Comparison of ENCODE assay signal across 9 cellular contexts in the genomic region with DNA sequence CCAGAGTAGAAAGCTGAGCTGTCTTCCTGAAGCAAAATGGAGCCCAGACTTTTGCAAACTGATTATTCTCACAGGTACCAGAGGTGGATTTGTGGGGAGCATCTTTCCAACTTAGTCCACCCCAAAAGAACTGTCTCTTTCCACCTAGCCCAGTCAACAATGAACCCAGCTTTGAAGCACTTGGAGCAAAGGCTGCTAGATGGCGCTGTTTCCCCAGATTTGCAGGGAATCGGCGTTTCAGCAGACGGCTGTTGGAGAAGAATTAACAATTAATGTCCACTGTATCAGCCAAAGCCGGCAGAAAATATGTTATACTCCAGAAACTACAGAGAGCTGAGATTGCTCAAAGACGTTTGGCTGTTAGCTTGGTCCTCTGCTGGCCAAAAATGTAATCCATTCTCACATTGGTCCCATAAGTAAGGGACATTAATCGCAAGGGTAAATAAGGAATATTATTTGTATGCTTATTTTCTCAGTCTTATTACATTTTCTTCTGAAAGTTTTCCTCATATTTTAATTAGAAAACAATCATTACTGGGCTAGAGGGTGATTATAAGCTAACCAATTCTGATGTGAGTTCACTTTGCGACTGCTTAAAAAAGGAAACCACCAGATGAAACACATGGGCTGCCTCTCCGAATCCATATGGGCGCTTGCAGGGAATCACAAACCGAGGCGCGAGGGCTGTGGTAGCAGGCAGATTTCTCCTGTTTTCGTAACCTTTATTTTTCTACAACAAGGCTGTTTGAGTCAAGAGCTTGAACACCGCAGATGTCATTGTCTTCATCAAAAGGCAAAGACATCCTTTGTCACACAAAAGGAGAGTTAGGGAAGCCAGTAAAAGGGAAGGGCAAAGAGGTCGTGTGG.
DNase-seq lines count a peak whose midpoint lies in the region; ATAC-seq and TF ChIP-seq lines count a peak whose summit lies in the region.
"Had no signal": no experiment of that assay in that cellular context is flagged by ENCODE, and none has a peak within 500 bp of the region (broad histone marks: within the 10 kb centered on the region; RNA-seq: fewer than 3 reads in every experiment).

No MANE protein-coding gene starts in this region.

- ATAC-seq in GM18861 (IDR thresholded peaks at IDR 0.05; ENCODE audit: unreplicated experiment) (peak; percentile 52), Panc1 (peak; percentile 68; the same call in 1 of the 2 replicates), GM21737 (IDR thresholded peaks at IDR 0.05; ENCODE audit: unreplicated experiment) (no peak), GM18520 (IDR thresholded peaks at IDR 0.05; ENCODE audit: unreplicated experiment) (no peak)
- ATAC-seq: T-cell had no signal

- CTCF ChIA-PET in Panc1 (lab: Charles Lee) = interaction anchor here (1.1 kb wide), 1 partner anchor 16 kb away, joined by 3 read pairs; no protein-coding TSS in a partner anchor

- DNase-seq in COLO668 (lab: John Stamatoyannopoulos, UW; ENCODE audit: unreplicated experiment) = peak; percentile 47
- peak; percentile 82 for DNase-seq in Karpas-422
- DNase-seq in Panc1 (ENCODE audit: low read depth, low spot score) = peak; percentile 42
- peak; percentile 7 to 21 for DNase-seq in dermis microvascular lymphatic vessel endothelial cell (ENCODE audit: low read depth in 2 of 2)
- peak; percentile 11 to 74 for DNase-seq in lung microvascular endothelial cell (ENCODE audit: low read depth in 2 of 2)

- no peaks in the 10 kb centered on the region for H3K4me1 ChIP-seq in Karpas-422 (ENCODE audit: low read length)
- H3K4me1 ChIP-seq in Panc1 (ENCODE audit: control insufficient read depth, insufficient read depth, low read length) = no peaks in the 10 kb centered on the region

- H3K27me3 ChIP-seq in Karpas-422 (ENCODE audit: low read length) (no peaks in the 10 kb centered on the region), Panc1 (ENCODE audit: control insufficient read depth, insufficient read depth, low read length) (no peaks in the 10 kb centered on the region)

- no peak overlapping the region for H3K27ac ChIP-seq in Karpas-422 (ENCODE audit: low read length)
- no peak overlapping the region for H3K27ac ChIP-seq in Panc1 (ENCODE audit: low read length)

- H3K9me2 ChIP-seq in Karpas-422 (replicated peaks; ENCODE audit: insufficient read depth, low read length) = no peaks in the 10 kb centered on the region

- no peaks in the 10 kb centered on the region for H3K79me2 ChIP-seq in Karpas-422 (ENCODE audit: low read length)

- no peaks in the 10 kb centered on the region for H4K20me1 ChIP-seq in Karpas-422 (ENCODE audit: insufficient read depth, low read depth, low read length)

- intact Hi-C loops in Panc1 (cut with micrococcal nuclease; ENCODE audit: unreplicated experiment) = no loop called here

- peak; percentile 73 for TF ChIP-seq CTCF in Panc1 (IDR thresholded peaks at IDR 0.05)

- no peak overlapping the region for H3K4me2 ChIP-seq in Karpas-422 (ENCODE audit: low read depth, low read length, poor library complexity, severe bottlenecking)

- H3K36me3 ChIP-seq in Karpas-422 (ENCODE audit: insufficient read depth, low read length) (no peaks in the 10 kb centered on the region), Panc1 (ENCODE audit: control insufficient read depth, insufficient read depth, low read length) (no peaks in the 10 kb centered on the region)

- no peak overlapping the region for H3K4me3 ChIP-seq in Karpas-422 (ENCODE audit: low read length)
- no peak overlapping the region for H3K4me3 ChIP-seq in Panc1 (ENCODE audit: low read depth in 2 of 2, low read length in 2 of 2)

- no TSS peak for BruUV-seq in Panc1 (replicated peaks; lab: Mats Ljungman, UMichigan)

- POLR2A ChIA-PET in Panc1 (lab: Charles Lee) = no interaction called here

- in situ Hi-C loops in Panc1 (cut with HindIII; ENCODE audit: low pct_unique_long_range_greater_than_20kb, low sequenced_read_pairs) = no loop called here

- no peak overlapping the region for H2AFZ ChIP-seq in Karpas-422 (ENCODE audit: low read length)

- H3K9me3 ChIP-seq in Karpas-422 (ENCODE audit: low read length) = no peaks in the 10 kb centered on the region
- H3K9me3 ChIP-seq in Panc1 (ENCODE audit: control insufficient read depth, insufficient read depth, low read depth, low read length) = no peaks in the 10 kb centered on the region

- no peak overlapping the region for H3K9ac ChIP-seq in Karpas-422 (ENCODE audit: low read length)

Comparison
In these comparisons a context has a peak if more than half of its experiments do, and no peak if none do; other contexts are left out.
1. DNase-seq: peak in every context shown above with its lines; median percentile 82 in Karpas-422; 47 in COLO668; 42 in lung microvascular endothelial cell; 42 in Panc1; 14 in dermis microvascular lymphatic vessel endothelial cell.
2. ATAC-seq: peak in GM18861 (single experiment) and Panc1 (single experiment); none in GM21737 (single experiment) and GM18520 (single experiment).